Comparison of ENCODE assay signal across 25 cellular contexts in the genomic region with DNA sequence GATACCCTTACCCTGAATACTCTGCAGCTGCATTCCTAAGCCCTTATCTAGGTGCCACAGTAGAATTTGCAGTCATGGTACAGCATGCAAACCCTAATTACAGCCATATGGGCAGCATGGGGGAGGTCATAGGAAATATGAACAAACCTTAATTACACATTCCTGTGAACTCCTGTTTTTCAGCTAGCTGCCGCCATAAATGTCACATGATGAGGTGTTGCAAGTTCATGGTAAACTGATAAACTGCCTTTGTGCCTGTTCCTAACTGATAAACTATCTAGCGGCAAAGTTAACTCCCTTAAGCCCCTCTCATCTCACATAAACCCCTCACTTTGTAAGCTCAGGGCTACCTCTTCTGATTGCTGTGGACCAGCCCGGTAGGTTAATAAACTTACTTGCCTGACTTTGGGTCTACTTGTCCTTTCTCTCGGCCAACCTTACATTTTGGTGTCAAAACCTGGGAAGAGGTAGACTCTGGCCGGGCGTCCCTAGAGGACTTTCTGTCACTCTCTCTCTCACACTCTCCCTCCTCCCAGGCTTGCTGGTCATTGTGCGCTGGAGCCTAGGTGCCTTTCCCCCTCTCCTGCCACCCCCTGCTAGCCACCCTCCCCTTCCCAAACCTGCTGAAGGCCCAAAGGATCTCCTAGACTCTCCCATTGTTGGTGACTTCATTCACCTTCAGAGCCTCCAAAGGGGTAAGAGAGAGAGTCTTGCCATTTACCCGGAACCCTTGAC. TPM values are rescaled to one million over a fixed set of nuclear protein-coding genes. Genes with fewer than 3 reads are reported as not detected.
DNase-seq lines count a peak whose midpoint lies in the region; ATAC-seq, FAIRE-seq and TF ChIP-seq lines count a peak whose summit lies in the region.
"Had no signal": no experiment of that assay in that cellular context is flagged by ENCODE, and none has a peak within 500 bp of the region (broad histone marks: within the 10 kb centered on the region; RNA-seq: fewer than 3 reads in every experiment).

No MANE protein-coding gene starts in this region.

- H4K12ac ChIP-seq in trophoblast cell (ENCODE audit: low read depth, low read length), result no peak overlapping the region

- no peak overlapping the region for H2BK120ac ChIP-seq in mesendoderm (ENCODE audit: low read depth, low read length)
- no peak overlapping the region for H2BK120ac ChIP-seq in trophoblast cell (ENCODE audit: insufficient read depth, low read length, poor library complexity)

- TF ChIP-seq CTCF in K562 (IDR thresholded peaks at IDR 0.05 in 2 of 3, conservative IDR thresholded peaks at IDR 0.05 in 1 of 3; ENCODE audit: insufficient read depth in 2 of 3, low read depth in 1 of 3, low read length in 3 of 3), result no peak

- no peak overlapping the region for H3K4me3 ChIP-seq in K562
- H3K4me3 ChIP-seq in mesendoderm (ENCODE audit: low read length), result no peak overlapping the region
- no peak overlapping the region for H3K4me3 ChIP-seq in trophoblast cell (ENCODE audit: low read depth, low read length)
- H3K4me3 ChIP-seq: A549; BLaER1 treated with 17β-estradiol and CSF1 and Interleukin-3, amounts not matched to agents 10 nM and 100 nM; GM23248 had no signal

- peaks cover 0 to 10% of the 10 kb centered on the region in 2 experiments; a peak in 3 of 5 replicates for H3K4me1 ChIP-seq in K562 (replicated peaks in 1 of 2; ENCODE audit: control insufficient read depth in 2 of 2, insufficient read depth in 2 of 2, low read length in 2 of 2)
- H3K4me1 ChIP-seq in mesendoderm (ENCODE audit: control insufficient read depth, low read depth, low read length), result no peaks in the 10 kb centered on the region
- no peaks in the 10 kb centered on the region for H3K4me1 ChIP-seq in trophoblast cell (ENCODE audit: control insufficient read depth in 1 of 2, insufficient read depth in 2 of 2, low read length in 2 of 2)
- H3K4me1 ChIP-seq: A549, BE2C had no signal

- ATAC-seq in K562, result peak; percentile 74
- no peak for ATAC-seq in activated T-helper 17 cell treated with anti-CD3 and anti-CD28 coated beads, Interleukin-2, amount 50 U/mL, for 72 hours (replicated peaks)
- no peak for ATAC-seq in GM19395 (IDR thresholded peaks at IDR 0.05; ENCODE audit: unreplicated experiment)
- ATAC-seq: A549, HCT116 had no signal

- no peak overlapping the region for H3K14ac ChIP-seq in trophoblast cell (ENCODE audit: low read length)

- H2BK15ac ChIP-seq in mesendoderm (replicated peaks; ENCODE audit: low read depth), result no peak overlapping the region

- 6% methylated on average over 7 of the region's 8 CpGs for WGBS in K562 (ENCODE audit: insufficient coverage, low coverage, missing lambda C conversion rate)
- WGBS in mesendoderm (ENCODE audit: extremely low coverage, insufficient coverage, low lambda C conversion rate), result no CpG with 5 or more reads among the region's 8 CpGs
- WGBS in trophoblast cell (ENCODE audit: extremely low coverage, insufficient coverage, insufficient read length), result no CpG with 5 or more reads among the region's 8 CpGs

- no peak overlapping the region for H2BK5ac ChIP-seq in mesendoderm (ENCODE audit: low read length)
- no peak overlapping the region for H2BK5ac ChIP-seq in trophoblast cell (ENCODE audit: low read depth, low read length, poor library complexity)

- peak; percentile 91 for DNase-seq in OCI-M1 (lab: John Stamatoyannopoulos, UW)
- DNase-seq in K562 (ENCODE audit: extremely low read depth in 1 of 4, low spot score in 3 of 4), result peak in 3 of 4 experiments; percentile 14 to 50 (median 28)
- peak; percentile 47 for DNase-seq in mesendoderm
- peak; percentile 78 to 83 for DNase-seq in trophoblast cell
- DNase-seq in activated naive CD8-positive, alpha-beta T cell treated with anti-CD3 and anti-CD28 coated beads for 36 hours, result no peak
- DNase-seq: 8988T; ACHN; AML-193; BE2C; CD4-positive, alpha-beta T cell; CD8-positive, alpha-beta memory T cell; DMS153; DND-41; GM23248; H7 had no signal

- peak; percentile 26 for FAIRE-seq in K562 (lab: Jason Lieb, UNC)
- FAIRE-seq: A549, D721Med, G401.6, GM12892, H1 had no signal

- no peak overlapping the region for H4K91ac ChIP-seq in trophoblast cell (ENCODE audit: low read depth, low read length)

- H4K8ac ChIP-seq in mesendoderm (ENCODE audit: low read depth, low read length) (no peak overlapping the region), trophoblast cell (ENCODE audit: low read depth, low read length) (no peak overlapping the region)

- no peaks in the 10 kb centered on the region for H3K9me1 ChIP-seq in K562 (ENCODE audit: control insufficient read depth, insufficient read depth, low read length)

- H3K18ac ChIP-seq in mesendoderm (ENCODE audit: low read length) (no peak overlapping the region), trophoblast cell (ENCODE audit: low read length) (no peak overlapping the region)

- no peaks in the 10 kb centered on the region for H3K79me1 ChIP-seq in mesendoderm (ENCODE audit: low read length)
- no peaks in the 10 kb centered on the region for H3K79me1 ChIP-seq in trophoblast cell (ENCODE audit: low read length)

- no peak for TF ChIP-seq POLR2A in K562 (conservative IDR thresholded peaks at IDR 0.05)

- H3K23ac ChIP-seq in mesendoderm (ENCODE audit: low read length) (no peak overlapping the region), trophoblast cell (ENCODE audit: low read length) (no peak overlapping the region)

- CTCF ChIA-PET in K562 (lab: Yijun Ruan, JAX; ENCODE audit: low intra/inter-chr PET ratio), result no interaction called here

- intact Hi-C loops in K562 (cut with micrococcal nuclease), result loop anchor here (10.0 kb wide), 1 partner anchor 79 kb away; a partner anchor contains a TSS

- H3K9ac ChIP-seq in K562 (ENCODE audit: insufficient read depth in 1 of 2, low read depth in 2 of 2, low read length in 2 of 2) (peak overlapping the region in 1 of 2 experiments; percentile 26; a peak in 1 of 4 replicates), mesendoderm (ENCODE audit: low read length) (no peak overlapping the region), trophoblast cell (ENCODE audit: low read length) (no peak overlapping the region)
- H3K9ac ChIP-seq: BLaER1 treated with 17β-estradiol and CSF1 and Interleukin-3, amounts not matched to agents 10 nM and 100 nM; GM23248 had no signal

- TF ChIP-seq RAD21 in K562 (CRISPR knock-in tag; conservative IDR thresholded peaks at IDR 0.05 in 1 of 2, IDR thresholded peaks at IDR 0.05 in 1 of 2), result no peak

- BruUV-seq in K562 (replicated peaks; lab: Mats Ljungman, UMichigan), result no TSS peak

- no peaks in the 10 kb centered on the region for H3K79me2 ChIP-seq in K562 (ENCODE audit: control insufficient read depth, insufficient read depth, low read length)
- H3K79me2 ChIP-seq in mesendoderm (ENCODE audit: control insufficient read depth, insufficient read depth, low read length), result no peaks in the 10 kb centered on the region
- no peaks in the 10 kb centered on the region for H3K79me2 ChIP-seq in trophoblast cell (ENCODE audit: control insufficient read depth, insufficient read depth, low read length, poor library complexity)

- TF ChIP-seq EP300 in K562 (IDR thresholded peaks at IDR 0.05; ENCODE audit: low read length), result peak; percentile 84

- no peak overlapping the region for H3K4ac ChIP-seq in mesendoderm (ENCODE audit: low read depth, low read length)
- no peak overlapping the region for H3K4ac ChIP-seq in trophoblast cell (ENCODE audit: low read depth, low read length)

- H2BK12ac ChIP-seq in trophoblast cell (ENCODE audit: low read length), result no peak overlapping the region

- H3K4me2 ChIP-seq in K562 (ENCODE audit: insufficient read depth, low read length) (peak overlapping the region; percentile 51), mesendoderm (ENCODE audit: low read length) (no peak overlapping the region), trophoblast cell (ENCODE audit: low read length) (no peak overlapping the region)
- H3K4me2 ChIP-seq: A549; BLaER1 treated with 17β-estradiol and CSF1 and Interleukin-3, amounts not matched to agents 10 nM and 100 nM had no signal

- no peak overlapping the region for H3K27ac Mint-ChIP-seq in activated T-helper 17 cell treated with anti-CD3 and anti-CD28 coated beads, Interleukin-2, amount 50 U/mL, for 72 hours
- H3K27ac Mint-ChIP-seq in activated naive CD8-positive, alpha-beta T cell treated with anti-CD3 and anti-CD28 coated beads for 36 hours, result no peak overlapping the region
- H3K27ac Mint-ChIP-seq: CD14-positive monocyte; CD4-positive, alpha-beta T cell; CD8-positive, alpha-beta memory T cell had no signal

- H3K27me3 ChIP-seq in K562 (ENCODE audit: control insufficient read depth in 2 of 2, insufficient read depth in 2 of 2, low read length in 2 of 2) (no peaks in the 10 kb centered on the region), mesendoderm (ENCODE audit: insufficient read depth, low read length, poor library complexity) (no peaks in the 10 kb centered on the region), trophoblast cell (ENCODE audit: insufficient read depth, low read length) (no peaks in the 10 kb centered on the region)
- H3K27me3 ChIP-seq: BE2C; BLaER1 treated with 17β-estradiol and CSF1 and Interleukin-3, amounts not matched to agents 10 nM and 100 nM had no signal

- H3K36me3 ChIP-seq in K562 (ENCODE audit: control insufficient read depth, insufficient read depth, low read length) (no peaks in the 10 kb centered on the region), mesendoderm (ENCODE audit: control insufficient read depth, insufficient read depth, low read length) (no peaks in the 10 kb centered on the region), trophoblast cell (ENCODE audit: control insufficient read depth in 1 of 2, insufficient read depth in 2 of 2, low read length in 2 of 2) (no peaks in the 10 kb centered on the region)
- H3K36me3 ChIP-seq: BE2C had no signal

- in situ Hi-C loops in K562 (cut with MboI), result no loop called here

- H3K27ac ChIP-seq in K562 (ENCODE audit: extremely low read depth, low read depth, low read length) (peak overlapping the region; percentile 61), mesendoderm (ENCODE audit: low read depth, low read length) (no peak overlapping the region), trophoblast cell (ENCODE audit: low read depth, low read length) (no peak overlapping the region)
- H3K27ac ChIP-seq: A549; BLaER1 treated with 17β-estradiol and CSF1 and Interleukin-3, amounts not matched to agents 10 nM and 100 nM; GM23248 had no signal

- no peaks in the 10 kb centered on the region for H3K36me3 Mint-ChIP-seq in activated T-helper 17 cell treated with anti-CD3 and anti-CD28 coated beads, Interleukin-2, amount 50 U/mL, for 72 hours (ENCODE audit: low read depth)
- H3K36me3 Mint-ChIP-seq in activated naive CD8-positive, alpha-beta T cell treated with anti-CD3 and anti-CD28 coated beads for 36 hours, result peaks cover 11% of the 10 kb centered on the region
- H3K36me3 Mint-ChIP-seq: CD14-positive monocyte; CD8-positive, alpha-beta memory T cell had no signal

- peak overlapping the region; percentile 68 for H2AFZ ChIP-seq in K562 (ENCODE audit: low read depth, low read length)
- no peak overlapping the region for H2AFZ ChIP-seq in trophoblast cell (ENCODE audit: insufficient read depth, low read length, poor library complexity)
- H2AFZ ChIP-seq: GM23248 had no signal

- H3K4me3 Mint-ChIP-seq in activated T-helper 17 cell treated with anti-CD3 and anti-CD28 coated beads, Interleukin-2, amount 50 U/mL, for 72 hours, result no peak overlapping the region
- no peak overlapping the region for H3K4me3 Mint-ChIP-seq in activated naive CD8-positive, alpha-beta T cell treated with anti-CD3 and anti-CD28 coated beads for 36 hours
- H3K4me3 Mint-ChIP-seq: CD14-positive monocyte; CD4-positive, alpha-beta T cell; CD8-positive, alpha-beta memory T cell had no signal

- H4K20me1 ChIP-seq in K562 (replicated peaks; ENCODE audit: control insufficient read depth, insufficient read depth, low read length), result no peaks in the 10 kb centered on the region
- H4K20me1 ChIP-seq: BLaER1 treated with 17β-estradiol and CSF1 and Interleukin-3, amounts not matched to agents 10 nM and 100 nM had no signal

- no peak overlapping the region for H3K56ac ChIP-seq in mesendoderm (ENCODE audit: low read length)

- H3K9me3 ChIP-seq in K562 (replicated peaks; ENCODE audit: control insufficient read depth, insufficient read depth, low read depth, low read length), result peaks cover 1% of the 10 kb centered on the region; the same call in 1 of the 2 replicates
- peaks cover 3% of the 10 kb centered on the region for H3K9me3 ChIP-seq in trophoblast cell (ENCODE audit: insufficient read depth, low read depth, low read length)
- H3K9me3 ChIP-seq: A549, BE2C had no signal

- POLR2A ChIA-PET in K562 (lab: Yijun Ruan, JAX), result interaction anchor here (0.6 to 1.2 kb wide), 2 partner anchors 10 to 72 kb away, joined by 3 to 4 read pairs; no protein-coding TSS in a partner anchor

- H3K27me3 Mint-ChIP-seq in activated T-helper 17 cell treated with anti-CD3 and anti-CD28 coated beads, Interleukin-2, amount 50 U/mL, for 72 hours, result peaks cover 3% of the 10 kb centered on the region
- no peaks in the 10 kb centered on the region for H3K27me3 Mint-ChIP-seq in activated naive CD8-positive, alpha-beta T cell treated with anti-CD3 and anti-CD28 coated beads for 36 hours

- peaks cover 16% of the 10 kb centered on the region for H3K9me3 Mint-ChIP-seq in activated T-helper 17 cell treated with anti-CD3 and anti-CD28 coated beads, Interleukin-2, amount 50 U/mL, for 72 hours
- H3K9me3 Mint-ChIP-seq in activated naive CD8-positive, alpha-beta T cell treated with anti-CD3 and anti-CD28 coated beads for 36 hours, result peaks cover 32% of the 10 kb centered on the region

- no peak overlapping the region for H2AK5ac ChIP-seq in mesendoderm (ENCODE audit: low read length)
- no peak overlapping the region for H2AK5ac ChIP-seq in trophoblast cell (ENCODE audit: low read length)

- no peaks in the 10 kb centered on the region for H3K4me1 Mint-ChIP-seq in activated T-helper 17 cell treated with anti-CD3 and anti-CD28 coated beads, Interleukin-2, amount 50 U/mL, for 72 hours
- H3K4me1 Mint-ChIP-seq in activated naive CD8-positive, alpha-beta T cell treated with anti-CD3 and anti-CD28 coated beads for 36 hours, result no peaks in the 10 kb centered on the region
- H3K4me1 Mint-ChIP-seq: CD14-positive monocyte; CD8-positive, alpha-beta memory T cell had no signal

- H4K5ac ChIP-seq in mesendoderm (ENCODE audit: low read length), result no peak overlapping the region

RNA-seq across cellular contexts. Expression of a gene that starts 43.3 kb away (rescaled TPM):
- 16.7 and 33.6 TPM in 2 replicates for total RNA-seq in K562 (2011; cell fraction: chromatin; rRNA removed; ENCODE audit: low replicate concordance)
- total RNA-seq in K562 (2011; cell fraction: nucleolus; rRNA removed), result 15.0 and 22.9 TPM in 2 replicates
- 27.9 and 42.9 TPM in 2 replicates for total RNA-seq in K562 (2011; cell fraction: nucleoplasm; rRNA removed)
- total RNA-seq in K562 (2014; rRNA removed) (11.1 and 11.4 TPM in 2 replicates), K562 (2014; rRNA removed; fragmentation: Illumina TruSeq; extraction: Trizol) (23.4 and 24.0 TPM in 2 replicates), K562 (2015; rRNA removed; fragmentation: Illumina TruSeq; extraction: Trizol) (23.9 and 24.0 TPM in 2 replicates), K562 (2021) (11.6 and 14.1 TPM in 2 replicates)
- polyA plus RNA-seq in K562 (2011; rRNA removed) (7.3 and 12.0 TPM in 2 replicates), K562 (2014; fragmentation: Illumina TruSeq; extraction: Trizol) (19.9 and 26.3 TPM in 2 replicates), K562 (2014; fragmentation: Nextera tagmentation; extraction: Ambion mirVana) (10 to 100 TPM; 17.1 to 26.3 TPM), K562 (2014; rRNA removed) (13.5 and 16.7 TPM in 2 replicates)
- polyA plus RNA-seq in K562 (2011; cell fraction: cytosol; rRNA removed), result 6.1 and 6.6 TPM in 2 replicates
- 4.2 and 6.2 TPM in 2 replicates for polyA plus RNA-seq in K562 (2011; cell fraction: nucleus; rRNA removed)
- polyA plus RNA-seq in K562 (2012), result 11.8 and 36.1 TPM in 2 replicates
- polyA minus RNA-seq in K562 (2011; rRNA and poly(A)+ RNA removed), result 15.3 and 18.9 TPM in 2 replicates
- 4.0 and 7.7 TPM in 2 replicates for polyA minus RNA-seq in K562 (2011; cell fraction: cytosol; rRNA and poly(A)+ RNA removed)
- 7.4 and 9.8 TPM in 2 replicates for polyA minus RNA-seq in K562 (2011; cell fraction: nucleus; rRNA and poly(A)+ RNA removed)
- polyA plus RNA-seq in mesendoderm (2013, experiment 1 of 2), result 57.2 TPM
- polyA plus RNA-seq in mesendoderm (2013, experiment 2 of 2), result 58.1 TPM
- 38.8 and 40.5 TPM in 2 replicates for polyA plus RNA-seq in trophoblast cell (2013)
- 10 to 100 TPM; 12.0 to 15.6 TPM for total RNA-seq in activated T-helper 17 cell treated with anti-CD3 and anti-CD28 coated beads, Interleukin-2, amount 50 U/mL, for 72 hours
- 10 to 100 TPM; 15.9 to 17.3 TPM for total RNA-seq in activated naive CD8-positive, alpha-beta T cell treated with anti-CD3 and anti-CD28 coated beads for 36 hours
- total RNA-seq: H7 had no signal
- polyA plus RNA-seq: A549 had no signal
